Comparison of ENCODE assay signal across 29 cellular contexts in the genomic region with DNA sequence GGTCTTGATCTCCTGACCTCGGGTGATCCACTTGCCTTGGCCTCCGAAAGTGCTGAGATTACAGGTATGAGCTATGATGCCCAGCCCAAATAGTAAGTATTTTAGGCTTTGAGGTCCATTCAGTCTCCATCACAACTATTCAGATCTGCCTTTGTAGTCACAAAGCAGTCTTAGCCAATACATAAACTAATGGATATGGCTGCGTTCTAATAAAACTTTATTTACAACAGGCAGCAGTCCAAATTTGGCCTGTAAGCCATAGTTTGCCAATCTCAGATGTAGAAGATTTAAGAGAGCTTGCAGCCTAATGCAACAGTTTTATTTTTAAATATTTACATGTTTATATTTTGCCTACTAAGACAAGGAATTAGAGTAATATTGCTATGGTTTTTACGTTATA.
"Had no signal": no experiment of that assay in that cellular context is flagged by ENCODE, and none has a peak within 500 bp of the region (broad histone marks: within the 10 kb centered on the region; RNA-seq: fewer than 3 reads in every experiment).

No MANE protein-coding gene starts in this region.

- H2AFZ ChIP-seq: neural progenitor cell, parathyroid adenoma had no signal

- H3K4me3 ChIP-seq: neural progenitor cell, ovary, psoas muscle, skin epidermis, suprapubic skin, testis, tibial artery, transverse colon, upper lobe of right lung, uterus had no signal

- H3K9me3 Mint-ChIP-seq: natural killer cell; nephron; neural progenitor cell; stimulated activated memory B cell treated with anti-CD40 and anti-IgM and Interleukin-4, amounts not matched to agents 10 μg/mL and 1 μg/mL and 100 μg/mL, for 72 hours; stimulated activated naive CD8-positive, alpha-beta T cell treated with anti-CD3 and anti-CD28 coated beads, Interleukin-15, amount 100 ng/mL, for 72 hours; type B pancreatic cell had no signal

- H3K79me2 ChIP-seq: parathyroid adenoma had no signal

- H3K9me3 ChIP-seq: ovary, psoas muscle, suprapubic skin, testis, tibial artery, transverse colon, upper lobe of right lung, uterus had no signal

- H3K36me3 ChIP-seq: neural progenitor cell, ovary, suprapubic skin, tibial artery, transverse colon, upper lobe of right lung, uterus had no signal

- H3K27ac ChIP-seq: neural progenitor cell, ovary, parathyroid adenoma, psoas muscle, skin epidermis, suprapubic skin, testis, transverse colon, upper lobe of right lung, uterus had no signal

- H3K4me3 Mint-ChIP-seq: naive thymus-derived CD4-positive, alpha-beta T cell; natural killer cell; nephron; neural progenitor cell; stimulated activated memory B cell treated with anti-CD40 and anti-IgM and Interleukin-4, amounts not matched to agents 10 μg/mL and 1 μg/mL and 100 μg/mL, for 72 hours; stimulated activated naive CD8-positive, alpha-beta T cell treated with anti-CD3 and anti-CD28 coated beads, Interleukin-15, amount 100 ng/mL, for 72 hours; type B pancreatic cell had no signal

- H3K27ac Mint-ChIP-seq: naive thymus-derived CD4-positive, alpha-beta T cell; natural killer cell; nephron; neural progenitor cell; progenitor cell of endocrine pancreas; stimulated activated memory B cell treated with anti-CD40 and anti-IgM and Interleukin-4, amounts not matched to agents 10 μg/mL and 1 μg/mL and 100 μg/mL, for 72 hours; stimulated activated naive CD8-positive, alpha-beta T cell treated with anti-CD3 and anti-CD28 coated beads, Interleukin-15, amount 100 ng/mL, for 72 hours; type B pancreatic cell had no signal

- H3K27me3 Mint-ChIP-seq: progenitor cell of endocrine pancreas; stimulated activated memory B cell treated with anti-CD40 and anti-IgM and Interleukin-4, amounts not matched to agents 10 μg/mL and 1 μg/mL and 100 μg/mL, for 72 hours; stimulated activated naive CD8-positive, alpha-beta T cell treated with anti-CD3 and anti-CD28 coated beads, Interleukin-15, amount 100 ng/mL, for 72 hours had no signal

- H3K9ac ChIP-seq: neural progenitor cell, parathyroid adenoma had no signal

- DNase-seq: naive thymus-derived CD4-positive, alpha-beta T cell; natural killer cell; occipital lobe; ovary; posterior cingulate gyrus; psoas muscle; right cardiac atrium; stimulated activated CD4-positive, alpha-beta T cell treated with anti-CD3 and anti-CD28 coated beads, Interleukin-1b, Interleukin-23, amount 100 ng/mL, for 48 hours; stimulated activated CD4-positive, alpha-beta T cell treated with anti-CD3 and anti-CD28 coated beads, Interleukin-4, amount 100 ng/mL, for 1 hour; stimulated activated CD4-positive, alpha-beta T cell treated with anti-CD3 and anti-CD28 coated beads, Interleukin-4, amount 100 ng/mL, for 4 hours; stimulated activated CD8-positive, alpha-beta memory T cell treated with anti-CD3 and anti-CD28 coated beads, Interleukin-4, amount 100 ng/mL, for 48 hours; stimulated activated naive CD4-positive, alpha-beta T cell; stimulated activated naive CD8-positive, alpha-beta T cell treated with anti-CD3 and anti-CD28 coated beads, Interleukin-15, amount 100 ng/mL, for 72 hours; stimulated activated naive CD8-positive, alpha-beta T cell treated with anti-CD3 and anti-CD28 coated beads, Interleukin-15, Interleukin-2, amounts not matched to agents 100 U/mL and 50 U/mL, for 24 hours; substantia nigra; testis; tibial artery; transverse colon; upper lobe of right lung; uterus had no signal

- H3K27me3 ChIP-seq: neural progenitor cell, ovary, suprapubic skin, testis, tibial artery, transverse colon, upper lobe of right lung, uterus had no signal

- H3K36me3 Mint-ChIP-seq: naive thymus-derived CD4-positive, alpha-beta T cell; natural killer cell; neural progenitor cell; stimulated activated memory B cell treated with anti-CD40 and anti-IgM and Interleukin-4, amounts not matched to agents 10 μg/mL and 1 μg/mL and 100 μg/mL, for 72 hours; type B pancreatic cell had no signal

- ATAC-seq: naive thymus-derived CD4-positive, alpha-beta T cell; natural killer cell; psoas muscle; right cardiac atrium; sciatic nerve; stimulated activated memory B cell treated with anti-CD40 and anti-IgM and Interleukin-4, amounts not matched to agents 10 μg/mL and 1 μg/mL and 100 μg/mL, for 72 hours; stimulated activated naive CD8-positive, alpha-beta T cell treated with anti-CD3 and anti-CD28 coated beads, Interleukin-15, amount 100 ng/mL, for 72 hours; stimulated activated naive CD8-positive, alpha-beta T cell treated with anti-CD3 and anti-CD28 coated beads, Interleukin-15, Interleukin-2, amounts not matched to agents 100 U/mL and 50 U/mL, for 24 hours; upper lobe of right lung had no signal

- H3K4me2 ChIP-seq: neural progenitor cell had no signal
